1 cellular context compared by ENCODE assay signal in genomic region chr3:122794483-122794778, GRCh38.
TF ChIP-seq lines count a peak whose summit lies in the region.

No MANE protein-coding gene starts in this region.

TF ChIP-seq in GM23338, 12 proteins besides CTCF, POLR2A, EP300 and RAD21:
- no peak for TF ChIP-seq ZNF462 (CRISPR knock-in tag; IDR thresholded peaks at IDR 0.05)
- peak; percentile 69 for TF ChIP-seq CREB1 (CRISPR knock-in tag; IDR thresholded peaks at IDR 0.05; ENCODE audit: low read depth)
